ENCODE assay signal across 1 cellular context in the genomic region with DNA sequence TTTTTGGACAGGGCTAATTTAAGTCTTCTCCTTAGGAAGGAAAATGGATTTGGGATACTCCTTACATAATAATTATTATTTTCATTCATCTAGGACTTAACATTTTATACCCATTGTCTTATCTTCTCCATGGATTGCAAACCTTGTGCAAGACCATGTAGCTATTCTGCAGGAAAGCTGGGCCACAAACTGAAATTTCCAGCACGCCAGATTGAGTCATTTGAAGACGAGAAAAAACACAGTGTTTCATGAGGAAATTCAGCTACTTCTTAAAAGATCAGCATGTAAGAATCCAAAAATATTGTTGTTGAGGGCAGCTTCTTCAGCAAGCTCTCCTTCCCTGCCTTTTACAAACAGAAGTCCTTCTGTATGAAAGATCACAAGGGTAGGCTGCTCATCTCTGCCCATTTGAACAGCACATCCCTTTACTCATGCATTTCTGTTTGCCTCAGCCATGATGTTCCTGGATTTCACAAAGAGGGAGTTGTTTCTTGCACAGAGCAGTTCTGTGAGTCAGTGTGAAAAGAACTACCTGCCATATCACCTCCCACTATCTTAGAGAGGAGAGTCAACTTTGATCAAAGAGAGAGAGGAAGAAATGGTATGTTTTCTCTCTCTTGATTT.
TF ChIP-seq lines count a peak whose summit lies in the region.

No MANE protein-coding gene starts in this region.

TF ChIP-seq in SK-N-SH, 30 proteins besides CTCF, POLR2A, EP300 and RAD21 (continued from another document):
- TF ChIP-seq, protein P1, sequence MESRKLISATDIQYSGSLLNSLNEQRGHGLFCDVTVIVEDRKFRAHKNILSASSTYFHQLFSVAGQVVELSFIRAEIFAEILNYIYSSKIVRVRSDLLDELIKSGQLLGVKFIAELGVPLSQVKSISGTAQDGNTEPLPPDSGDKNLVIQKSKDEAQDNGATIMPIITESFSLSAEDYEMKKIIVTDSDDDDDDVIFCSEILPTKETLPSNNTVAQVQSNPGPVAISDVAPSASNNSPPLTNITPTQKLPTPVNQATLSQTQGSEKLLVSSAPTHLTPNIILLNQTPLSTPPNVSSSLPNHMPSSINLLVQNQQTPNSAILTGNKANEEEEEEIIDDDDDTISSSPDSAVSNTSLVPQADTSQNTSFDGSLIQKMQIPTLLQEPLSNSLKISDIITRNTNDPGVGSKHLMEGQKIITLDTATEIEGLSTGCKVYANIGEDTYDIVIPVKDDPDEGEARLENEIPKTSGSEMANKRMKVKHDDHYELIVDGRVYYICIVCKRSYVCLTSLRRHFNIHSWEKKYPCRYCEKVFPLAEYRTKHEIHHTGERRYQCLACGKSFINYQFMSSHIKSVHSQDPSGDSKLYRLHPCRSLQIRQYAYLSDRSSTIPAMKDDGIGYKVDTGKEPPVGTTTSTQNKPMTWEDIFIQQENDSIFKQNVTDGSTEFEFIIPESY (IDR thresholded peaks at IDR 0.05; ENCODE audit: borderline replicate concordance, low read depth), result no peak
- TF ChIP-seq EZH2phosphoT487 (IDR thresholded peaks at IDR 0.05; ENCODE audit: borderline replicate concordance, low read depth) (no peak), SMC3 (IDR thresholded peaks at IDR 0.05; ENCODE audit: low read depth, low read length) (no peak), RFX5 (IDR thresholded peaks at IDR 0.05; ENCODE audit: low read length) (no peak), RCOR1 (IDR thresholded peaks at IDR 0.05; ENCODE audit: low read length) (no peak), GATA2 (CRISPR knock-in tag; IDR thresholded peaks at IDR 0.05) (no peak), MXI1 (IDR thresholded peaks at IDR 0.05; ENCODE audit: low read depth, low read length) (no peak), TEAD4 (IDR thresholded peaks at IDR 0.05; ENCODE audit: borderline replicate concordance, insufficient read depth) (no peak)
- TF ChIP-seq, protein P2, sequence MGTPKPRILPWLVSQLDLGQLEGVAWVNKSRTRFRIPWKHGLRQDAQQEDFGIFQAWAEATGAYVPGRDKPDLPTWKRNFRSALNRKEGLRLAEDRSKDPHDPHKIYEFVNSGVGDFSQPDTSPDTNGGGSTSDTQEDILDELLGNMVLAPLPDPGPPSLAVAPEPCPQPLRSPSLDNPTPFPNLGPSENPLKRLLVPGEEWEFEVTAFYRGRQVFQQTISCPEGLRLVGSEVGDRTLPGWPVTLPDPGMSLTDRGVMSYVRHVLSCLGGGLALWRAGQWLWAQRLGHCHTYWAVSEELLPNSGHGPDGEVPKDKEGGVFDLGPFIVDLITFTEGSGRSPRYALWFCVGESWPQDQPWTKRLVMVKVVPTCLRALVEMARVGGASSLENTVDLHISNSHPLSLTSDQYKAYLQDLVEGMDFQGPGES (IDR thresholded peaks at IDR 0.05; ENCODE audit: low read depth, low read length), result no peak
- TF ChIP-seq, protein P3, sequence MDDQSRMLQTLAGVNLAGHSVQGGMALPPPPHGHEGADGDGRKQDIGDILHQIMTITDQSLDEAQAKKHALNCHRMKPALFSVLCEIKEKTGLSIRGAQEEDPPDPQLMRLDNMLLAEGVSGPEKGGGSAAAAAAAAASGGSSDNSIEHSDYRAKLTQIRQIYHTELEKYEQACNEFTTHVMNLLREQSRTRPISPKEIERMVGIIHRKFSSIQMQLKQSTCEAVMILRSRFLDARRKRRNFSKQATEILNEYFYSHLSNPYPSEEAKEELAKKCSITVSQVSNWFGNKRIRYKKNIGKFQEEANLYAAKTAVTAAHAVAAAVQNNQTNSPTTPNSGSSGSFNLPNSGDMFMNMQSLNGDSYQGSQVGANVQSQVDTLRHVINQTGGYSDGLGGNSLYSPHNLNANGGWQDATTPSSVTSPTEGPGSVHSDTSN (IDR thresholded peaks at IDR 0.05), result no peak
